ENCODE assay signal across 24 cellular contexts in genomic region chr19:42524943-42525342, GRCh38. TPM values are rescaled to one million over a fixed set of nuclear protein-coding genes. Genes with fewer than 3 reads are reported as not detected.
"Had no signal": no experiment of that assay in that cellular context is flagged by ENCODE, and none has a peak within 500 bp of the region (broad histone marks: within the 10 kb centered on the region; RNA-seq: fewer than 3 reads in every experiment).

No MANE protein-coding gene starts in this region.

- H3K36me3 Mint-ChIP-seq: natural killer cell treated with Interleukin-12 subunit alpha and Interleukin-12 subunit beta and Interleukin-15 and Interleukin-18, amount 100 ng/mL, for 72 hours had no signal

- H3K27ac Mint-ChIP-seq: activated CD4-positive, alpha-beta T cell treated with anti-CD3 and anti-CD28 coated beads for 36 hours; dendritic cell treated with granulocyte-macrophage colony-stimulating factor and Interleukin-4, amounts not matched to agents 40 ng/mL and 50 ng/mL, for 4 days had no signal

- DNase-seq: activated CD4-positive, alpha-beta T cell treated with anti-CD3 and anti-CD28 coated beads for 36 hours; activated CD4-positive, CD25-positive, alpha-beta regulatory T cell; activated naive CD4-positive, alpha-beta T cell treated with Interleukin-2 at 50 U/mL for 16 hours; activated T-cell treated with anti-CD3 and anti-CD28 coated beads, Interleukin-2, amount 50 U/mL, for 48 hours; amygdala; caudate nucleus; effector CD4-positive, alpha-beta T cell; foreskin keratinocyte; heart left ventricle; kidney glomerular epithelial cell; left lung; lower lobe of right lung; mesenchymal stem cell; posterior cingulate gyrus; right cardiac atrium; stimulated activated CD4-positive, alpha-beta T cell treated with anti-CD3 and anti-CD28 coated beads, Interleukin-2, amount 100 ng/mL, for 48 hours; stimulated activated naive CD4-positive, alpha-beta T cell treated with Interleukin-2 at 50 U/mL for 16 hours had no signal

- ATAC-seq: activated CD4-positive, alpha-beta T cell treated with anti-CD3 and anti-CD28 coated beads for 36 hours; foreskin keratinocyte; heart left ventricle; left lung; lower lobe of right lung; natural killer cell treated with Interleukin-12 subunit alpha and Interleukin-12 subunit beta and Interleukin-15 and Interleukin-18, amount 100 ng/mL, for 72 hours; right cardiac atrium had no signal

- H3K9me3 ChIP-seq: esophagus muscularis mucosa, heart left ventricle, left lung, lower lobe of right lung, tibial nerve had no signal

- H3K4me3 Mint-ChIP-seq: activated CD4-positive, alpha-beta T cell treated with anti-CD3 and anti-CD28 coated beads for 36 hours; dendritic cell treated with granulocyte-macrophage colony-stimulating factor and Interleukin-4, amounts not matched to agents 40 ng/mL and 50 ng/mL, for 4 days; natural killer cell treated with Interleukin-12 subunit alpha and Interleukin-12 subunit beta and Interleukin-15 and Interleukin-18, amount 100 ng/mL, for 72 hours had no signal

- H3K27me3 Mint-ChIP-seq: activated CD4-positive, alpha-beta T cell treated with anti-CD3 and anti-CD28 coated beads for 36 hours; natural killer cell treated with Interleukin-12 subunit alpha and Interleukin-12 subunit beta and Interleukin-15 and Interleukin-18, amount 100 ng/mL, for 72 hours had no signal

- H3K9me3 Mint-ChIP-seq: dendritic cell treated with granulocyte-macrophage colony-stimulating factor and Interleukin-4, amounts not matched to agents 40 ng/mL and 50 ng/mL, for 4 days; natural killer cell treated with Interleukin-12 subunit alpha and Interleukin-12 subunit beta and Interleukin-15 and Interleukin-18, amount 100 ng/mL, for 72 hours had no signal

RNA-seq across cellular contexts. Expression of gene CEACAM1, which starts 3.3 kb away (rescaled TPM):
- total RNA-seq: chondrocyte, osteoblast, temporal lobe had no signal
